In genomic region chr10:117217196-117217761, GRCh38 we compare ENCODE assay signal across 9 cellular contexts. TPM values are rescaled to one million over a fixed set of nuclear protein-coding genes. Genes with fewer than 3 reads are reported as not detected.
DNase-seq lines count a peak whose midpoint lies in the region; ATAC-seq, FAIRE-seq and TF ChIP-seq lines count a peak whose summit lies in the region.
"Had no signal": no experiment of that assay in that cellular context is flagged by ENCODE, and none has a peak within 500 bp of the region (broad histone marks: within the 10 kb centered on the region; RNA-seq: fewer than 3 reads in every experiment).

No MANE protein-coding gene starts in this region.

- H3K36me3 ChIP-seq in WERI-Rb-1: no peaks in the 10 kb centered on the region
- H3K36me3 ChIP-seq in esophagus squamous epithelium: no peaks in the 10 kb centered on the region
- no peaks in the 10 kb centered on the region for H3K36me3 ChIP-seq in pancreas

- intact Hi-C loops in esophagus squamous epithelium (cut with DNase I) (loop anchor here (10.0 kb wide), 2 partner anchors 98 to 238 kb away; no protein-coding TSS in a partner anchor), pancreas (cut with DNase I) (no loop called here)

- TF ChIP-seq CTCF in WERI-Rb-1 (IDR thresholded peaks at IDR 0.05; ENCODE audit: low read depth, low read length): no peak
- TF ChIP-seq CTCF in esophagus squamous epithelium (IDR thresholded peaks at IDR 0.05): no peak
- no peak for TF ChIP-seq CTCF in pancreas (IDR thresholded peaks at IDR 0.05)

- peaks cover 10 to 26% (median 13%) of the 10 kb centered on the region in 3 donors for H3K4me1 ChIP-seq in esophagus squamous epithelium
- H3K4me1 ChIP-seq in pancreas: no peaks in the 10 kb centered on the region

- H3K27me3 ChIP-seq in WERI-Rb-1 (ENCODE audit: insufficient read depth, low read depth, severe bottlenecking): peaks cover 74% of the 10 kb centered on the region
- H3K27me3 ChIP-seq in esophagus squamous epithelium: peaks cover 0 to 93% (median 9%) of the 10 kb centered on the region in 4 donors
- peaks cover 0 to 8% (median 4%) of the 10 kb centered on the region in 4 donors for H3K27me3 ChIP-seq in pancreas

- ATAC-seq in HG02981 (IDR thresholded peaks at IDR 0.05; ENCODE audit: unreplicated experiment) (peak; percentile 38), pancreas (peak; percentile 71 to 77 (median 74))

- H3K9me3 ChIP-seq in WERI-Rb-1 (ENCODE audit: severe bottlenecking): peaks cover 6% of the 10 kb centered on the region
- peaks cover 0 to under 1% (median 0%) of the 10 kb centered on the region in 3 donors for H3K9me3 ChIP-seq in esophagus squamous epithelium
- no peaks in the 10 kb centered on the region for H3K9me3 ChIP-seq in pancreas

- no peak for FAIRE-seq in pancreas (lab: Jason Lieb, UNC)
- FAIRE-seq: endometrium had no signal

- H3K4me3 ChIP-seq in WERI-Rb-1 (ENCODE audit: low read depth, low read length): peak overlapping the region; percentile 55
- peak overlapping the region; percentile 30 to 62 (median 51) for H3K4me3 ChIP-seq in esophagus squamous epithelium
- peak overlapping the region; percentile 2 to 56 (median 31) for H3K4me3 ChIP-seq in pancreas

- TF ChIP-seq POLR2A in esophagus squamous epithelium (IDR thresholded peaks at IDR 0.05): no peak

- WGBS in esophagus squamous epithelium, 2 donors: 11% methylated on average over 7 of the region's 22 CpGs; no CpG with 5 or more reads in 1 of the 2 donors
- WGBS in pancreas, 2 donors: 9 to 10% methylated on average over 20 to 22 of the region's 22 CpGs

- H3K27ac ChIP-seq in WERI-Rb-1: peak overlapping the region; percentile 33
- H3K27ac ChIP-seq in esophagus squamous epithelium: no peak overlapping the region
- H3K27ac ChIP-seq in pancreas: no peak overlapping the region

- DNase-seq in activated T-cell treated with anti-CD3 and anti-CD28 coated beads, Interleukin-2, amount 50 U/mL, for 1 hour: peak; percentile 21
- DNase-seq in activated T-cell treated with anti-CD3 and anti-CD28 coated beads for 4 hours (no peak), WERI-Rb-1 (no peak), esophagus squamous epithelium (lab: John Stamatoyannopoulos, UW) (no peak), pancreas (peak; percentile 22 to 71 (median 42)), amniotic stem cell (lab: John Stamatoyannopoulos, UW) (no peak)
- DNase-seq in NK-92 treated with Interleukin-12 subunit alpha and Interleukin-12 subunit beta, amount 100 ng/mL, for 24 hours (lab: John Stamatoyannopoulos, UW): no peak

RNA-seq across cellular contexts. Expression of gene KCNK18, which starts 20.0 kb away (rescaled TPM):
- total RNA-seq in esophagus squamous epithelium: not detected
- not detected for total RNA-seq in pancreas
- not detected for polyA plus RNA-seq in pancreas

RNA-seq across cellular contexts. Expression of gene SLC18A2, which starts 23.6 kb away (rescaled TPM):
- total RNA-seq in esophagus squamous epithelium: 1 to 10 TPM in 2 of 4 donors, under 1 TPM in 2; 0.11 to 2.9 (median 0.68) TPM
- total RNA-seq in pancreas: 1 to 10 TPM in 3 of 6 donors, under 1 TPM in 3; 0.39 to 2.4 (median 1.1) TPM
- 10 to 100 TPM in 1 of 2 donors, 1 to 10 TPM in 1; 5.9 to 25.5 TPM for polyA plus RNA-seq in pancreas

Comparison
In these comparisons a context has a peak if more than half of its experiments do, and no peak if none do; other contexts are left out.
1. DNase-seq: peak in activated T-cell treated with anti-CD3 and anti-CD28 coated beads, Interleukin-2, amount 50 U/mL, for 1 hour (single experiment) and pancreas (6 of 6); none in activated T-cell treated with anti-CD3 and anti-CD28 coated beads for 4 hours (single experiment), WERI-Rb-1 (single experiment), esophagus squamous epithelium (single experiment), amniotic stem cell (single experiment) and NK-92 treated with Interleukin-12 subunit alpha and Interleukin-12 subunit beta, amount 100 ng/mL, for 24 hours (single experiment).
2. Peak in every context shown above with its lines, with median percentiles within 50 percentile points of each other: H3K4me3 ChIP-seq.